In genomic region chr12:93183940-93184663, GRCh38 we compare ENCODE assay signal across 8 cellular contexts.
DNase-seq lines count a peak whose midpoint lies in the region; ATAC-seq and TF ChIP-seq lines count a peak whose summit lies in the region.

No MANE protein-coding gene starts in this region.

- no peak overlapping the region for H3K4me3 Mint-ChIP-seq in neural crest cell

- peak overlapping the region; percentile 61 for H2AFZ ChIP-seq in MM.1S (ENCODE audit: low read length)

- H3K36me3 Mint-ChIP-seq in neural crest cell (ENCODE audit: low read depth) = no peaks in the 10 kb centered on the region

- peak; percentile 83 for ATAC-seq in GM21528 (IDR thresholded peaks at IDR 0.05; ENCODE audit: low FRiP score, unreplicated experiment)

- H3K27ac ChIP-seq in MM.1S (ENCODE audit: low read length) (no peak overlapping the region), coronary artery (peak overlapping the region; percentile 78 to 87)

- H3K4me2 ChIP-seq in MM.1S (ENCODE audit: low read depth, low read length) = peak overlapping the region; percentile 7

- no peaks in the 10 kb centered on the region for H4K20me1 ChIP-seq in MM.1S (ENCODE audit: insufficient read depth, low read length)

- H3K9me3 ChIP-seq in MM.1S (replicated peaks; ENCODE audit: insufficient read depth, low read length) = no peaks in the 10 kb centered on the region

- no peaks in the 10 kb centered on the region for H3K36me3 ChIP-seq in MM.1S (replicated peaks; ENCODE audit: insufficient read depth, low read length)

- peak overlapping the region; percentile 92 for H3K27ac Mint-ChIP-seq in neural crest cell (ENCODE audit: unreplicated experiment)

- H3K27me3 ChIP-seq in MM.1S (replicated peaks; ENCODE audit: insufficient read depth, low read length) = no peaks in the 10 kb centered on the region

- peaks cover 9% of the 10 kb centered on the region for H3K4me1 ChIP-seq in MM.1S (ENCODE audit: low read length)

- TF ChIP-seq CTCF in GM12864 (IDR thresholded peaks at IDR 0.05; ENCODE audit: low read depth, low read length, missing control alignments) = no peak
- no peak for TF ChIP-seq CTCF in MM.1S (IDR thresholded peaks at IDR 0.05; ENCODE audit: low read length)
- TF ChIP-seq CTCF in coronary artery (IDR thresholded peaks at IDR 0.05) = no peak
- TF ChIP-seq CTCF in neural crest cell (conservative IDR thresholded peaks at IDR 0.05) = no peak

- no peaks in the 10 kb centered on the region for H3F3A ChIP-seq in MM.1S (ENCODE audit: insufficient read depth, low read length)

- H3K9me2 ChIP-seq in MM.1S (replicated peaks; ENCODE audit: insufficient read depth, low read length) = no peaks in the 10 kb centered on the region

- DNase-seq in GM12864 (ENCODE audit: low read depth) = peak; percentile 73
- DNase-seq in MM.1S = no peak
- no peak for DNase-seq in coronary artery (ENCODE audit: low spot score)
- DNase-seq in neural crest cell (ENCODE audit: low read depth, low spot score) = no peak
- DNase-seq in inferior parietal cortex (ENCODE audit: extremely low spot score) = no peak
- DNase-seq in GOT3 (lab: John Stamatoyannopoulos, UW) = no peak
- no peak for DNase-seq in amniotic stem cell (lab: John Stamatoyannopoulos, UW)

- peaks cover 32% of the 10 kb centered on the region for H3K4me1 Mint-ChIP-seq in neural crest cell

- H3K9ac ChIP-seq in MM.1S (ENCODE audit: low read length) = no peak overlapping the region

- H3K4me3 ChIP-seq in GM12864 (ENCODE audit: low read depth, low read length) = no peak overlapping the region
- no peak overlapping the region for H3K4me3 ChIP-seq in MM.1S (ENCODE audit: low read length)
- H3K4me3 ChIP-seq in coronary artery = no peak overlapping the region

- H3K9me3 Mint-ChIP-seq in neural crest cell = peaks cover 3% of the 10 kb centered on the region

- peaks cover 6% of the 10 kb centered on the region for H3K27me3 Mint-ChIP-seq in neural crest cell (ENCODE audit: low read depth)

- H3K79me2 ChIP-seq in MM.1S (ENCODE audit: low read length) = no peaks in the 10 kb centered on the region
